ENCODE assay signal across 8 cellular contexts in genomic region chr17:76707985-76708807, GRCh38. TPM values are rescaled to one million over a fixed set of nuclear protein-coding genes. Genes with fewer than 3 reads are reported as not detected.
DNase-seq lines count a peak whose midpoint lies in the region; ATAC-seq and TF ChIP-seq lines count a peak whose summit lies in the region.

No MANE protein-coding gene starts in this region.

- H3K4me1 ChIP-seq in HUES48 (ENCODE audit: control insufficient read depth, insufficient read depth, low read length) = peaks cover 32% of the 10 kb centered on the region
- peaks cover 39% of the 10 kb centered on the region for H3K4me1 ChIP-seq in body of pancreas
- H3K4me1 ChIP-seq in stomach = peaks cover 22 to 68% (median 46%) of the 10 kb centered on the region in 4 donors

- peak overlapping the region in 3 of 6 donors; percentile 44 to 67 (median 48) for H3K27ac Mint-ChIP-seq in immature natural killer cell

- peaks cover 4 to 15% (median 5%) of the 10 kb centered on the region in 3 donors for H3K27me3 Mint-ChIP-seq in immature natural killer cell (ENCODE audit: low read depth in 3 of 3)

- TF ChIP-seq POLR2A in body of pancreas (IDR thresholded peaks at IDR 0.05) (no peak), stomach (IDR thresholded peaks at IDR 0.05) (no peak)

- H3K27ac ChIP-seq in HUES48 (ENCODE audit: low read depth, low read length) (peak overlapping the region; percentile 13), body of pancreas (peak overlapping the region; percentile 65 to 86 (median 82)), stomach (peak overlapping the region in 4 of 5 donors; percentile 85 to 96 (median 87))

- H3K4me1 Mint-ChIP-seq in immature natural killer cell = peaks cover 22 to 33% of the 10 kb centered on the region in 2 donors

- no peaks in the 10 kb centered on the region for H3K9me3 Mint-ChIP-seq in immature natural killer cell

- peak overlapping the region in 4 of 5 donors; percentile 31 to 81 (median 80) for H3K4me3 Mint-ChIP-seq in immature natural killer cell

- H3K9ac ChIP-seq in HUES48 (ENCODE audit: low read depth, low read length) = no peak overlapping the region

- 37 to 42% methylated on average over 12 to 14 of the region's 14 CpGs for WGBS in body of pancreas, 2 donors
- WGBS in stomach, 5 donors = 57 to 74% (median 61%) methylated on average over 10 to 14 of the region's 14 CpGs

- H3K4me3 ChIP-seq in HUES48 (ENCODE audit: low read depth, low read length) (no peak overlapping the region), body of pancreas (no peak overlapping the region), stomach (peak overlapping the region in 3 of 4 donors; percentile 62 to 72 (median 67))

- H3K36me3 ChIP-seq in HUES48 (ENCODE audit: control insufficient read depth, insufficient read depth, low read length) (no peaks in the 10 kb centered on the region), body of pancreas (replicated peaks in 1 of 2; ENCODE audit: insufficient read depth in 1 of 2, low read depth in 2 of 2) (no peaks in the 10 kb centered on the region), stomach (peaks cover 4 to 8% (median 6%) of the 10 kb centered on the region in 4 donors)

- H3K27me3 ChIP-seq in HUES48 (ENCODE audit: control insufficient read depth, insufficient read depth, low read length) (peaks cover 22% of the 10 kb centered on the region), body of pancreas (no peaks in the 10 kb centered on the region), stomach (no peaks in the 10 kb centered on the region)

- DNase-seq in body of pancreas (peak in 2 of 4 donors; percentile 35 to 57), immature natural killer cell (no peak), stomach (no peak), cortex of kidney (lab: John Stamatoyannopoulos, UW) (no peak), OCI-M2 (lab: John Stamatoyannopoulos, UW; ENCODE audit: unreplicated experiment) (no peak)

- H3K9me3 ChIP-seq in HUES48 (ENCODE audit: control insufficient read depth, insufficient read depth, low read length) (no peaks in the 10 kb centered on the region), body of pancreas (no peaks in the 10 kb centered on the region), stomach (no peaks in the 10 kb centered on the region)

- no peak for TF ChIP-seq EP300 in stomach (IDR thresholded peaks at IDR 0.05)

- ATAC-seq in body of pancreas (no peak), GM19324 (IDR thresholded peaks at IDR 0.05; ENCODE audit: low FRiP score, unreplicated experiment) (no peak), GM21619 (IDR thresholded peaks at IDR 0.05; ENCODE audit: unreplicated experiment) (no peak)

- intact Hi-C loops in body of pancreas (cut with DNase I) = no loop called here
- intact Hi-C loops in stomach (cut with DNase I; ENCODE audit: low total_unique reads) = no loop called here

- TF ChIP-seq CTCF in body of pancreas (IDR thresholded peaks at IDR 0.05) = peak in 4 of 7 experiments; percentile 12 to 35 (median 24)
- no peak for TF ChIP-seq CTCF in stomach (IDR thresholded peaks at IDR 0.05)

- H3K36me3 Mint-ChIP-seq in immature natural killer cell = peaks cover 0 to 4% (median 0%) of the 10 kb centered on the region in 3 donors

RNA-seq across cellular contexts. Expression of gene MXRA7, which starts 2.6 kb away (rescaled TPM):
- total RNA-seq in body of pancreas (10 to 100 TPM; 71.9 to 87.4 TPM), stomach (100 to 1,000 TPM in 2 of 5 donors, 10 to 100 TPM in 3; 41.4 to 209 (median 86.9) TPM)
- polyA plus RNA-seq in immature natural killer cell (10 to 100 TPM; 23.6 to 60.6 (median 56.7) TPM), stomach (100 to 1,000 TPM in 1 of 3 donors, 10 to 100 TPM in 2; 44.5 to 102 (median 54.5) TPM)

RNA-seq across cellular contexts. Expression of gene JMJD6, which starts 18.2 kb away (rescaled TPM):
- 10 to 100 TPM; 15.2 to 20.0 TPM for total RNA-seq in body of pancreas
- 10 to 100 TPM; 20.3 to 38.5 (median 27.2) TPM for polyA plus RNA-seq in immature natural killer cell
- total RNA-seq in stomach = 10 to 100 TPM in 3 of 5 donors, 1 to 10 TPM in 2; 9.3 to 47.3 (median 16.5) TPM
- polyA plus RNA-seq in stomach = 10 to 100 TPM; 25.8 to 32.5 (median 28.5) TPM

RNA-seq across cellular contexts. Expression of gene METTL23, which starts 18.4 kb away (rescaled TPM):
- total RNA-seq in body of pancreas (10 to 100 TPM; 25.9 to 44.2 TPM), stomach (10 to 100 TPM in 4 of 5 donors, 1 to 10 TPM in 1; 1.2 to 72.1 (median 15.5) TPM)
- polyA plus RNA-seq in immature natural killer cell (100 to 1,000 TPM in 2 of 3 donors, 10 to 100 TPM in 1; 91.6 to 166 (median 133) TPM), stomach (10 to 100 TPM; 35.4 to 42.0 (median 35.6) TPM)

RNA-seq across cellular contexts. Expression of gene SRSF2, which starts 28.9 kb away (rescaled TPM):
- total RNA-seq in body of pancreas = 100 to 1,000 TPM; 258 to 301 TPM
- polyA plus RNA-seq in immature natural killer cell = 100 to 1,000 TPM in 2 of 3 donors, 10 to 100 TPM in 1; 100.0 to 134 (median 125) TPM
- 100 to 1,000 TPM; 166 to 340 (median 280) TPM for total RNA-seq in stomach
- polyA plus RNA-seq in stomach = 100 to 1,000 TPM in 2 of 3 donors, 10 to 100 TPM in 1; 96.4 to 166 (median 106) TPM

RNA-seq across cellular contexts. Expression of gene MFSD11, which starts 29.7 kb away (rescaled TPM):
- total RNA-seq in body of pancreas = 10 to 100 TPM in 1 of 2 donors, 1 to 10 TPM in 1; 7.6 to 16.6 TPM
- polyA plus RNA-seq in immature natural killer cell = 10 to 100 TPM; 25.2 to 48.0 (median 36.0) TPM
- 10 to 100 TPM in 4 of 5 donors, 1 to 10 TPM in 1; 7.0 to 66.1 (median 46.8) TPM for total RNA-seq in stomach
- polyA plus RNA-seq in stomach = 10 to 100 TPM in 1 of 3 donors, 1 to 10 TPM in 2; 7.2 to 11.2 (median 9.3) TPM

Comparison
In these comparisons a context has a peak if more than half of its experiments do, and no peak if none do; other contexts are left out.
1. H3K27ac ChIP-seq: peak in every context shown above with its lines; median percentile 87 in stomach; 82 in body of pancreas; 13 in HUES48.
2. H3K4me3 ChIP-seq: peak in stomach (3 of 4); none in HUES48 (single experiment) and body of pancreas (0 of 2).
3. CTCF ChIP-seq: peak in body of pancreas (4 of 7); none in stomach (0 of 7).